1 cellular context compared by ENCODE assay signal in genomic region chr6:117050301-117050700, GRCh38.
TF ChIP-seq lines count a peak whose summit lies in the region.

No MANE protein-coding gene starts in this region.

TF ChIP-seq in HepG2, 621 proteins besides CTCF, POLR2A, EP300 and RAD21 (continued from another document):
- no peak for TF ChIP-seq ARID4A (CRISPR knock-in tag; IDR thresholded peaks at IDR 0.05; ENCODE audit: borderline replicate concordance)
- TF ChIP-seq ZMYM2 (CRISPR knock-in tag; IDR thresholded peaks at IDR 0.05): no peak
- no peak for TF ChIP-seq ZNF317 (CRISPR knock-in tag; IDR thresholded peaks at IDR 0.05)
- no peak for TF ChIP-seq FOXP4 (CRISPR knock-in tag; IDR thresholded peaks at IDR 0.05)
- TF ChIP-seq ZNF569 (CRISPR knock-in tag; IDR thresholded peaks at IDR 0.05; ENCODE audit: borderline replicate concordance): no peak
- no peak for TF ChIP-seq ZBTB44 (CRISPR knock-in tag; IDR thresholded peaks at IDR 0.05)
- TF ChIP-seq CCAR2 (optimal IDR thresholded peaks at IDR 0.05; ENCODE audit: low read depth, low read length): no peak
- no peak for TF ChIP-seq ZSCAN12 (CRISPR knock-in tag; IDR thresholded peaks at IDR 0.05)
- TF ChIP-seq NR2C2 (CRISPR knock-in tag; IDR thresholded peaks at IDR 0.05; ENCODE audit: borderline replicate concordance): no peak
